Comparison of ENCODE assay signal across 10 cellular contexts in genomic region chr3:130849111-130849552, GRCh38. TPM values are rescaled to one million over a fixed set of nuclear protein-coding genes. Genes with fewer than 3 reads are reported as not detected.
DNase-seq lines count a peak whose midpoint lies in the region; ATAC-seq and TF ChIP-seq lines count a peak whose summit lies in the region.
"Had no signal": no experiment of that assay in that cellular context is flagged by ENCODE, and none has a peak within 500 bp of the region (broad histone marks: within the 10 kb centered on the region; RNA-seq: fewer than 3 reads in every experiment).

No MANE protein-coding gene starts in this region.

- peaks cover 15% of the 10 kb centered on the region for H3K4me1 Mint-ChIP-seq in endodermal cell

- no peak for TF ChIP-seq CTCF in stomach (IDR thresholded peaks at IDR 0.05)
- TF ChIP-seq CTCF in endodermal cell (conservative IDR thresholded peaks at IDR 0.05) = no peak

- peak overlapping the region; percentile 25 for H3K27ac ChIP-seq in cingulate gyrus (ENCODE audit: low read depth, low read length)
- H3K27ac ChIP-seq in stomach = peak overlapping the region; percentile 63 to 81 (median 71)
- no peak overlapping the region for H3K27ac ChIP-seq in endodermal cell (ENCODE audit: low read depth, low read length)

- H3K9me3 Mint-ChIP-seq in endodermal cell = no peaks in the 10 kb centered on the region

- H3K36me3 ChIP-seq in stomach (no peaks in the 10 kb centered on the region), endodermal cell (ENCODE audit: control insufficient read depth, insufficient read depth, low read length) (no peaks in the 10 kb centered on the region)

- H3K4me3 ChIP-seq in stomach (no peak overlapping the region), endodermal cell (ENCODE audit: low read length) (no peak overlapping the region)

- DNase-seq in SHP77 (lab: John Stamatoyannopoulos, UW) = peak; percentile 19 to 24
- DNase-seq in SHP77 treated with DMSO at 0.1 percent for 48 hours (lab: John Stamatoyannopoulos, UW) = no peak
- peak; percentile 99 for DNase-seq in NCI-H2171 (lab: John Stamatoyannopoulos, UW)
- DNase-seq in stomach = peak; percentile 91
- no peak for DNase-seq in DMS114 treated with DMSO at 0.1 percent for 48 hours (lab: John Stamatoyannopoulos, UW; ENCODE audit: unreplicated experiment)
- DNase-seq in endodermal cell = no peak
- DNase-seq: ACHN; activated CD8-positive, alpha-beta memory T cell treated with anti-CD3 and anti-CD28 coated beads for 24 hours had no signal

- H3K27me3 ChIP-seq in stomach (no peaks in the 10 kb centered on the region), endodermal cell (ENCODE audit: control insufficient read depth, insufficient read depth, low read length, poor library complexity, severe bottlenecking) (no peaks in the 10 kb centered on the region)

- no peaks in the 10 kb centered on the region for H3K36me3 Mint-ChIP-seq in endodermal cell (ENCODE audit: low read depth)

- 17 to 60% (median 31%) methylated on average over 1 of the region's 1 CpG for WGBS in stomach, 5 donors
- 80 to 87% methylated on average over 1 of the region's 1 CpG for WGBS in endodermal cell (ENCODE audit: insufficient coverage in 1 of 2, insufficient read length in 1 of 2), 2 experiments

- no peak for ATAC-seq in GM18502 (IDR thresholded peaks at IDR 0.05; ENCODE audit: poor library complexity, unreplicated experiment)

- H3K4me3 Mint-ChIP-seq in endodermal cell = no peak overlapping the region

- TF ChIP-seq POLR2A in stomach (IDR thresholded peaks at IDR 0.05) = no peak

- intact Hi-C loops in stomach (cut with DNase I; ENCODE audit: low total_unique reads) = no loop called here

- no peaks in the 10 kb centered on the region for H3K27me3 Mint-ChIP-seq in endodermal cell (ENCODE audit: insufficient read depth)

- H3K9ac ChIP-seq in endodermal cell (ENCODE audit: extremely low read depth, low read length, poor library complexity, severe bottlenecking) = no peak overlapping the region

- H3K9me3 ChIP-seq in stomach = no peaks in the 10 kb centered on the region
- no peaks in the 10 kb centered on the region for H3K9me3 ChIP-seq in endodermal cell (ENCODE audit: control insufficient read depth, low read length)

- no peak overlapping the region for H3K27ac Mint-ChIP-seq in endodermal cell

- H3K4me1 ChIP-seq in stomach (peaks cover 13 to 46% (median 30%) of the 10 kb centered on the region in 4 donors), endodermal cell (ENCODE audit: control insufficient read depth, insufficient read depth, low read length) (no peaks in the 10 kb centered on the region)

- TF ChIP-seq EP300 in stomach (IDR thresholded peaks at IDR 0.05) = no peak

RNA-seq across cellular contexts. Expression of gene ATP2C1, which starts 44.8 kb away (rescaled TPM):
- total RNA-seq in stomach (100 to 1,000 TPM in 1 of 5 donors, 10 to 100 TPM in 4; 20.5 to 114 (median 44.2) TPM), endodermal cell (10 to 100 TPM; 76.8 to 81.3 TPM)
- polyA plus RNA-seq in stomach = 10 to 100 TPM; 10.5 to 22.2 (median 13.9) TPM
- polyA plus RNA-seq in endodermal cell (2013, experiment 1 of 2) = 71.9 TPM
- polyA plus RNA-seq in endodermal cell (2013, experiment 2 of 2) = 59.1 TPM

Comparison
In these comparisons a context has a peak if more than half of its experiments do, and no peak if none do; other contexts are left out.
1. DNase-seq: peak in SHP77 (2 of 2), NCI-H2171 (single experiment) and stomach (single experiment); none in SHP77 treated with DMSO at 0.1 percent for 48 hours (single experiment), DMS114 treated with DMSO at 0.1 percent for 48 hours (single experiment) and endodermal cell (single experiment).